ENCODE assay signal across 8 cellular contexts in the genomic region with DNA sequence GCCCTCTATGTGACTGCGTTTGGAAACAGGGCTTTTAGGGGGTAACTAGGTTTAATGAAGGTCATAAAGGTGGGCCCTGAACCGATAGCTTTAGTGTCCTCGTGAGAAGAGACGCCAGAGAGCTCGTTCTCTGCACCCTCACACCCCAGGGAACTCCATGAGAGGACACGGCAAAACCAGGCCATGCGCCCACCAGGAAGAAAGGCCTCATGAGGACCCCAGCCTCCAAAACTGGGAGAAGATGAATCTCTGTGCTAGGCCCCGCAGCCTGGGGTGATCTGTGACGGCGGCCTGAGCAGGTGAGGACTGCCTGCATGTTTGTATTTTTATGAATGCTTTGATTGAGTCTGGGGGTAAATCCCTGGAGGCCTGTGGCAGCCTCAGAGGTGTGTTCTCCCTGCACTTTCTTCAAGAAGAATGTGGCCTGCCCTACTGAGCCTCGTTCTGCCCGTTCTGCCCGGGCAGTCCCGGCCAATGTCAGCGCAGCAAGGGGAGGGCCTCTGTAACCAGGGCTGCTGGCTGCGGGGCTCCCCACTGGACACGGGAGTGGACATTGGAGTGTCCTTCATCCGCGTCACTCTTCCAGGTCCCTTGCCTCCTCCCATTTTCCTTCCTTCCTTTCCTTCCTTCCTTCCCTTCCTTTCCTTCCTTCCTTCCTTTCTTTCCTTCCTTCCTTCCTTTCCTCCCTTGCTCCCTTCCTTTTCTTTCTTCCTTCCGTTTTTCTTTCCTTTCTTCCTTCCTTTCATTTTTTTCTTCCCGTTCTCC. TPM values are rescaled to one million over a fixed set of nuclear protein-coding genes. Genes with fewer than 3 reads are reported as not detected.
DNase-seq lines count a peak whose midpoint lies in the region; ATAC-seq and TF ChIP-seq lines count a peak whose summit lies in the region.

No MANE protein-coding gene starts in this region.

- H3K4me1 ChIP-seq in adrenal gland (replicated peaks in 1 of 2) = peaks cover 14 to 25% of the 10 kb centered on the region in 2 donors
- H3K4me1 ChIP-seq in mesendoderm (ENCODE audit: control insufficient read depth, low read depth, low read length) = peaks cover 4% of the 10 kb centered on the region
- peaks cover 11% of the 10 kb centered on the region for H3K4me1 ChIP-seq in vagina
- no peaks in the 10 kb centered on the region for H3K4me1 ChIP-seq in uterus

- H3K4ac ChIP-seq in mesendoderm (ENCODE audit: low read depth, low read length) = no peak overlapping the region

- WGBS in adrenal gland, 4 donors = 87 to 93% (median 90%) methylated on average over 13 to 21 of the region's 21 CpGs
- WGBS in mesendoderm (ENCODE audit: extremely low coverage, insufficient coverage, low lambda C conversion rate) = no CpG with 5 or more reads among the region's 21 CpGs

- no peaks in the 10 kb centered on the region for H3K27me3 ChIP-seq in adrenal gland
- no peaks in the 10 kb centered on the region for H3K27me3 ChIP-seq in mesendoderm (ENCODE audit: insufficient read depth, low read length, poor library complexity)
- no peaks in the 10 kb centered on the region for H3K27me3 ChIP-seq in vagina
- no peaks in the 10 kb centered on the region for H3K27me3 ChIP-seq in uterus

- no peak overlapping the region for H3K18ac ChIP-seq in mesendoderm (ENCODE audit: low read length)

- H3K4me3 Mint-ChIP-seq in activated naive CD8-positive, alpha-beta T cell = no peak overlapping the region
- H3K4me3 Mint-ChIP-seq in activated naive CD8-positive, alpha-beta T cell treated with anti-CD3 and anti-CD28 coated beads for 36 hours = no peak overlapping the region

- no peak overlapping the region for H2BK5ac ChIP-seq in mesendoderm (ENCODE audit: low read length)

- no peak overlapping the region for H3K4me3 ChIP-seq in adrenal gland
- no peak overlapping the region for H3K4me3 ChIP-seq in mesendoderm (ENCODE audit: low read length)
- H3K4me3 ChIP-seq in vagina = no peak overlapping the region
- no peak overlapping the region for H3K4me3 ChIP-seq in uterus

- H3K9me3 Mint-ChIP-seq in activated naive CD8-positive, alpha-beta T cell (ENCODE audit: low read depth) = no peaks in the 10 kb centered on the region
- H3K9me3 Mint-ChIP-seq in activated naive CD8-positive, alpha-beta T cell treated with anti-CD3 and anti-CD28 coated beads for 36 hours = no peaks in the 10 kb centered on the region

- H2BK15ac ChIP-seq in mesendoderm (replicated peaks; ENCODE audit: low read depth) = no peak overlapping the region

- no peaks in the 10 kb centered on the region for H3K27me3 Mint-ChIP-seq in activated naive CD8-positive, alpha-beta T cell
- H3K27me3 Mint-ChIP-seq in activated naive CD8-positive, alpha-beta T cell treated with anti-CD3 and anti-CD28 coated beads for 36 hours = no peaks in the 10 kb centered on the region

- H3K27ac ChIP-seq in adrenal gland (peak overlapping the region; percentile 85 to 95 (median 90)), mesendoderm (ENCODE audit: low read depth, low read length) (no peak overlapping the region), vagina (peak overlapping the region; percentile 44), uterus (peak overlapping the region in 1 of 2 donors; percentile 17)

- no peak overlapping the region for H4K8ac ChIP-seq in mesendoderm (ENCODE audit: low read depth, low read length)

- no peaks in the 10 kb centered on the region for H3K79me2 ChIP-seq in mesendoderm (ENCODE audit: control insufficient read depth, insufficient read depth, low read length)

- H3K27ac Mint-ChIP-seq in activated naive CD8-positive, alpha-beta T cell = peak overlapping the region; percentile 91
- H3K27ac Mint-ChIP-seq in activated naive CD8-positive, alpha-beta T cell treated with anti-CD3 and anti-CD28 coated beads for 36 hours = no peak overlapping the region

- no peak overlapping the region for H4K5ac ChIP-seq in mesendoderm (ENCODE audit: low read length)

- H3K36me3 ChIP-seq in adrenal gland (replicated peaks in 1 of 2) = peaks cover 0 to 19% of the 10 kb centered on the region in 2 donors
- H3K36me3 ChIP-seq in mesendoderm (ENCODE audit: control insufficient read depth, insufficient read depth, low read length) = no peaks in the 10 kb centered on the region
- peaks cover 0 to 6% of the 10 kb centered on the region in 2 donors for H3K36me3 ChIP-seq in vagina
- H3K36me3 ChIP-seq in uterus = no peaks in the 10 kb centered on the region

- no peaks in the 10 kb centered on the region for H3K9me3 ChIP-seq in adrenal gland (replicated peaks in 1 of 3)
- H3K9me3 ChIP-seq in vagina = no peaks in the 10 kb centered on the region
- H3K9me3 ChIP-seq in uterus = no peaks in the 10 kb centered on the region

- H3K23ac ChIP-seq in mesendoderm (ENCODE audit: low read length) = no peak overlapping the region

- ATAC-seq in GM18861 (IDR thresholded peaks at IDR 0.05; ENCODE audit: unreplicated experiment) (no peak), HG02973 (IDR thresholded peaks at IDR 0.05; ENCODE audit: unreplicated experiment) (no peak)

- intact Hi-C loops in adrenal gland (cut with DNase I) = no loop called here
- intact Hi-C loops in vagina (cut with DNase I) = no loop called here
- intact Hi-C loops in uterus (cut with DNase I; ENCODE audit: low total_unique reads) = no loop called here

- no peak overlapping the region for H2BK120ac ChIP-seq in mesendoderm (ENCODE audit: low read depth, low read length)

- TF ChIP-seq POLR2A in adrenal gland (IDR thresholded peaks at IDR 0.05) (no peak), vagina (IDR thresholded peaks at IDR 0.05) (no peak), uterus (IDR thresholded peaks at IDR 0.05) (no peak)

- H3K36me3 Mint-ChIP-seq in activated naive CD8-positive, alpha-beta T cell = peaks cover 2% of the 10 kb centered on the region
- no peaks in the 10 kb centered on the region for H3K36me3 Mint-ChIP-seq in activated naive CD8-positive, alpha-beta T cell treated with anti-CD3 and anti-CD28 coated beads for 36 hours

- no peaks in the 10 kb centered on the region for H3K79me1 ChIP-seq in mesendoderm (ENCODE audit: low read length)

- peaks cover 33% of the 10 kb centered on the region for H3K4me1 Mint-ChIP-seq in activated naive CD8-positive, alpha-beta T cell (ENCODE audit: low read depth)
- peaks cover 41% of the 10 kb centered on the region for H3K4me1 Mint-ChIP-seq in activated naive CD8-positive, alpha-beta T cell treated with anti-CD3 and anti-CD28 coated beads for 36 hours

- H2AK5ac ChIP-seq in mesendoderm (ENCODE audit: low read length) = no peak overlapping the region

- no peak overlapping the region for H3K9ac ChIP-seq in mesendoderm (ENCODE audit: low read length)

- peak overlapping the region; percentile 34 for H3K56ac ChIP-seq in mesendoderm (ENCODE audit: low read length)

- no peak for DNase-seq in activated naive CD8-positive, alpha-beta T cell treated with anti-CD3 and anti-CD28 coated beads for 36 hours
- DNase-seq in adrenal gland (no peak), mesendoderm (no peak), vagina (ENCODE audit: extremely low spot score in 2 of 2) (no peak), uterus (no peak)

- no peak overlapping the region for H3K4me2 ChIP-seq in mesendoderm (ENCODE audit: low read length)

- no peak for TF ChIP-seq CTCF in adrenal gland (IDR thresholded peaks at IDR 0.05)
- no peak for TF ChIP-seq CTCF in vagina (IDR thresholded peaks at IDR 0.05)
- no peak for TF ChIP-seq CTCF in uterus (IDR thresholded peaks at IDR 0.05)

RNA-seq across cellular contexts. Expression of a gene that starts 6.8 kb away (rescaled TPM):
- 100 to 1,000 TPM; 109 TPM for total RNA-seq in activated naive CD8-positive, alpha-beta T cell treated with anti-CD3 and anti-CD28 coated beads for 36 hours
- total RNA-seq in adrenal gland (100 to 1,000 TPM in 7 of 8 donors, 10 to 100 TPM in 1; 77.5 to 182 (median 135) TPM), vagina (144 TPM), uterus (100 to 1,000 TPM in 3 of 4 donors, 10 to 100 TPM in 1; 90.5 to 186 (median 142) TPM)
- polyA plus RNA-seq in adrenal gland = 100 to 1,000 TPM in 1 of 3 donors, 10 to 100 TPM in 2; 51.1 to 123 (median 78.2) TPM
- polyA plus RNA-seq in mesendoderm (2013, experiment 1 of 2) = 6.6 TPM
- 6.6 TPM for polyA plus RNA-seq in mesendoderm (2013, experiment 2 of 2)

RNA-seq across cellular contexts. Expression of a gene that starts 33.6 kb away (rescaled TPM):
- total RNA-seq in activated naive CD8-positive, alpha-beta T cell treated with anti-CD3 and anti-CD28 coated beads for 36 hours = 1 to 10 TPM; 1.7 to 2.3 TPM
- total RNA-seq in adrenal gland (100 to 1,000 TPM in 1 of 8 donors, 10 to 100 TPM in 7; 27.0 to 101 (median 50.5) TPM), vagina (22.8 TPM), uterus (10 to 100 TPM in 3 of 4 donors, 1 to 10 TPM in 1; 10.0 to 38.7 (median 16.0) TPM)
- 10 to 100 TPM; 14.0 to 78.3 (median 58.2) TPM for polyA plus RNA-seq in adrenal gland
- 7.9 TPM for polyA plus RNA-seq in mesendoderm (2013, experiment 1 of 2)
- 7.1 TPM for polyA plus RNA-seq in mesendoderm (2013, experiment 2 of 2)

RNA-seq across cellular contexts. Expression of a gene that starts 33.7 kb away (rescaled TPM):
- total RNA-seq in activated naive CD8-positive, alpha-beta T cell treated with anti-CD3 and anti-CD28 coated beads for 36 hours = 1 to 10 TPM; 7.0 to 8.2 TPM
- 100 to 1,000 TPM in 4 of 8 donors, 10 to 100 TPM in 4; 48.0 to 194 (median 89.3) TPM for total RNA-seq in adrenal gland
- 100 to 1,000 TPM in 2 of 3 donors, 10 to 100 TPM in 1; 33.3 to 167 (median 136) TPM for polyA plus RNA-seq in adrenal gland
- polyA plus RNA-seq in mesendoderm (2013, experiment 1 of 2) = 7.2 TPM
- polyA plus RNA-seq in mesendoderm (2013, experiment 2 of 2) = 7.0 TPM
- total RNA-seq in vagina = 47.6 TPM
- 10 to 100 TPM; 14.4 to 39.7 (median 38.4) TPM for total RNA-seq in uterus
